ENCODE assay signal across 1 cellular context in genomic region chr9:130597228-130597627, GRCh38.
A peak's percentile ranks its signal among the peaks of the same experiment; 100 is the strongest.
TF ChIP-seq lines count a peak whose summit lies in the region.

No MANE protein-coding gene starts in this region.

TF ChIP-seq in HepG2, 621 proteins besides CTCF, POLR2A, EP300 and RAD21:
- TF ChIP-seq FOXP4 (CRISPR knock-in tag; IDR thresholded peaks at IDR 0.05) (peak; percentile 30; the same call in 1 of the 2 replicates), SALL1 (CRISPR knock-in tag; IDR thresholded peaks at IDR 0.05) (peak; percentile 19; the same call in 1 of the 2 replicates), GATAD2A (CRISPR knock-in tag; IDR thresholded peaks at IDR 0.05) (peak; percentile 41; the same call in 1 of the 2 replicates), HMG20A (CRISPR knock-in tag; IDR thresholded peaks at IDR 0.05; ENCODE audit: borderline replicate concordance) (peak; percentile 35; the same call in 1 of the 2 replicates), NCOA2 (CRISPR knock-in tag; IDR thresholded peaks at IDR 0.05) (peak; percentile 19; the same call in 1 of the 2 replicates), TCF7 (IDR thresholded peaks at IDR 0.05; ENCODE audit: low read depth) (0 out of 2 replicates have a peak, but pooled peaks have one; percentile 8), ZNF652 (CRISPR knock-in tag; IDR thresholded peaks at IDR 0.05; ENCODE audit: borderline replicate concordance, low read depth) (peak; percentile 45; the same call in 1 of the 2 replicates), TERF1 (CRISPR knock-in tag; IDR thresholded peaks at IDR 0.05) (no peak), TFDP2 (CRISPR knock-in tag; IDR thresholded peaks at IDR 0.05) (0 out of 2 replicates have a peak, but pooled peaks have one; percentile 8), PPARG (CRISPR knock-in tag; conservative IDR thresholded peaks at IDR 0.05) (peak; percentile 45; the same call in 1 of the 2 replicates), KDM6A (CRISPR knock-in tag; IDR thresholded peaks at IDR 0.05; ENCODE audit: low read depth) (0 out of 2 replicates have a peak, but pooled peaks have one; percentile 24), ZNF501 (CRISPR knock-in tag; IDR thresholded peaks at IDR 0.05) (no peak), MEF2D (CRISPR knock-in tag; IDR thresholded peaks at IDR 0.05) (peak; percentile 26; the same call in 1 of the 2 replicates), ZNF609 (CRISPR knock-in tag; IDR thresholded peaks at IDR 0.05; ENCODE audit: borderline replicate concordance) (0 out of 2 replicates have a peak, but pooled peaks have one; percentile 20), HDAC2 (CRISPR knock-in tag; IDR thresholded peaks at IDR 0.05) (0 out of 2 replicates have a peak, but pooled peaks have one; percentile 26), FOXA3 (CRISPR knock-in tag; IDR thresholded peaks at IDR 0.05) (peak; percentile 21; the same call in 1 of the 2 replicates), NR2F6 (IDR thresholded peaks at IDR 0.05) (peak; percentile 32; the same call in 1 of the 2 replicates), NR2F6 (CRISPR knock-in tag; IDR thresholded peaks at IDR 0.05) (peak; percentile 59), PAXIP1 (CRISPR knock-in tag; conservative IDR thresholded peaks at IDR 0.05) (peak; percentile 65), ARID5B (CRISPR knock-in tag; IDR thresholded peaks at IDR 0.05) (0 out of 2 replicates have a peak, but pooled peaks have one; percentile 34), BCL6 (CRISPR knock-in tag; IDR thresholded peaks at IDR 0.05) (peak; percentile 79), KLF16 (CRISPR knock-in tag; IDR thresholded peaks at IDR 0.05) (no peak), RARA (CRISPR knock-in tag; IDR thresholded peaks at IDR 0.05) (peak; percentile 58), FOXA1 (IDR thresholded peaks at IDR 0.05) (no peak), FOXA1 (CRISPR knock-in tag; IDR thresholded peaks at IDR 0.05) (peak; percentile 19; the same call in 1 of the 2 replicates), ZNF382 (CRISPR knock-in tag; IDR thresholded peaks at IDR 0.05; ENCODE audit: borderline replicate concordance) (no peak), ZFP91 (CRISPR knock-in tag; IDR thresholded peaks at IDR 0.05; ENCODE audit: borderline replicate concordance) (no peak), RXRB (CRISPR knock-in tag; IDR thresholded peaks at IDR 0.05; ENCODE audit: borderline replicate concordance) (peak; percentile 44; the same call in 1 of the 2 replicates), ZFP36 (IDR thresholded peaks at IDR 0.05; ENCODE audit: borderline replicate concordance, low read depth, low read length, partially characterized antibody) (no peak), SNAI1 (CRISPR knock-in tag; IDR thresholded peaks at IDR 0.05; ENCODE audit: borderline replicate concordance) (no peak), NR2C2 (CRISPR knock-in tag; IDR thresholded peaks at IDR 0.05; ENCODE audit: borderline replicate concordance) (0 out of 2 replicates have a peak, but pooled peaks have one; percentile 47), THRA (CRISPR knock-in tag; IDR thresholded peaks at IDR 0.05; ENCODE audit: borderline replicate concordance) (0 out of 2 replicates have a peak, but pooled peaks have one; percentile 21), FOXP1 (IDR thresholded peaks at IDR 0.05) (no peak), FOXP1 (CRISPR knock-in tag; IDR thresholded peaks at IDR 0.05) (peak; percentile 53; the same call in 1 of the 2 replicates), SMARCC2 (IDR thresholded peaks at IDR 0.05) (no peak), ZNF350 (CRISPR knock-in tag; IDR thresholded peaks at IDR 0.05; ENCODE audit: borderline replicate concordance, low read depth) (no peak), HNF4A (CRISPR knock-in tag; IDR thresholded peaks at IDR 0.05) (peak; percentile 76), RNF2 (conservative IDR thresholded peaks at IDR 0.05; ENCODE audit: low read depth) (no peak)
TF ChIP-seq in HepG2: peak in this region for 25.
